In the genomic region with DNA sequence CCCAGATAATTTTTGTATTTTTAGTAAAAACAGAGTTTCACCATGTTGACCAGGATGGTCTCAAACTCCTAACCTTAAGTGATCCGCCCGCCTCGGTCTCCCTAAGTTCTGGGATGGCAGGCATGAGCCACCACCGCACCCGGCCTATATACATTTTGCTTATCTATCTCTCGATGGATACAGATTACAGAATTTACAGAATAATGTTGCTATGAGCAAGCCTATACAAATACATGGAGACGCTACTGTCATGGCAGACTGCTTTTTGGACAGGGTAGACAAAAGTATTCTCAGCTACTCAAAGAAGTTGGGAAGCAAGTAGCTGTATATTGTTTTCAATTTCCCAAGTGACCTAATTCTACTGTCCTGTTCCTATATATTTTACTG, we compare ENCODE assay signal across 8 cellular contexts. TPM values are rescaled to one million over a fixed set of nuclear protein-coding genes. Genes with fewer than 3 reads are reported as not detected.
A peak's percentile ranks its signal among the peaks of the same experiment; 100 is the strongest.
DNase-seq lines count a peak whose midpoint lies in the region; ATAC-seq and TF ChIP-seq lines count a peak whose summit lies in the region.

No MANE protein-coding gene starts in this region.

- peak overlapping the region; percentile 42 for H2BK120ac ChIP-seq in mesenchymal stem cell (ENCODE audit: low read depth, low read length)

- no peak overlapping the region for H3K23ac ChIP-seq in mesenchymal stem cell (ENCODE audit: low read length in 2 of 2)

- H2AFZ ChIP-seq in mesenchymal stem cell (ENCODE audit: low read depth, low read length): no peak overlapping the region

- in situ Hi-C loops in brain microvascular endothelial cell (cut with HindIII; ENCODE audit: low pct_ligation_motif_present, low sequenced_read_pairs): no loop called here

- WGBS in mesenchymal stem cell: 98% methylated on average over 5 of the region's 7 CpGs

- peaks cover 55% of the 10 kb centered on the region for H3K4me1 Mint-ChIP-seq in activated T-cell treated with anti-CD3 and anti-CD28 coated beads, Interleukin-2, amount 50 U/mL, for 24 hours (ENCODE audit: low read depth)

- H3K27me3 ChIP-seq in brain microvascular endothelial cell (replicated peaks): no peaks in the 10 kb centered on the region
- H3K27me3 ChIP-seq in mesenchymal stem cell (ENCODE audit: control insufficient read depth in 1 of 2, insufficient read depth in 1 of 2, low read length in 2 of 2): no peaks in the 10 kb centered on the region
- H3K27me3 ChIP-seq in thoracic aorta (replicated peaks; ENCODE audit: insufficient read depth): no peaks in the 10 kb centered on the region

- peaks cover 19% of the 10 kb centered on the region for H3K36me3 Mint-ChIP-seq in activated T-cell treated with anti-CD3 and anti-CD28 coated beads, Interleukin-2, amount 50 U/mL, for 24 hours (ENCODE audit: low read depth)

- peak overlapping the region; percentile 98 for H3K27ac Mint-ChIP-seq in activated T-cell treated with anti-CD3 and anti-CD28 coated beads, Interleukin-2, amount 50 U/mL, for 24 hours

- H2AK5ac ChIP-seq in mesenchymal stem cell (ENCODE audit: low read length, severe bottlenecking): peak overlapping the region; percentile 49

- H3K79me1 ChIP-seq in mesenchymal stem cell (replicated peaks; ENCODE audit: low read length, poor library complexity, severe bottlenecking): no peaks in the 10 kb centered on the region

- DNase-seq in activated T-cell treated with anti-CD3 and anti-CD28 coated beads, Interleukin-2, amount 50 U/mL, for 24 hours: no peak
- DNase-seq in activated T-cell treated with anti-CD3 and anti-CD28 coated beads for 4 hours (no peak), brain microvascular endothelial cell (no peak), mesenchymal stem cell (no peak), thoracic aorta (ENCODE audit: low spot score) (no peak), dedifferentiated amniotic fluid mesenchymal stem cell (ENCODE audit: extremely low spot score) (no peak)
- no peak for DNase-seq in activated CD4-positive, CD25-positive, alpha-beta regulatory T cell treated with anti-CD3 and anti-CD28 coated beads, Interleukin-2, amount 50 U/mL, for 72 hours

- peak overlapping the region; percentile 69 for H3K4me3 Mint-ChIP-seq in activated T-cell treated with anti-CD3 and anti-CD28 coated beads, Interleukin-2, amount 50 U/mL, for 24 hours

- H3K36me3 ChIP-seq in brain microvascular endothelial cell (replicated peaks): no peaks in the 10 kb centered on the region
- no peaks in the 10 kb centered on the region for H3K36me3 ChIP-seq in mesenchymal stem cell (ENCODE audit: control insufficient read depth in 1 of 2, insufficient read depth in 2 of 2, low read depth in 1 of 2, low read length in 2 of 2)
- no peaks in the 10 kb centered on the region for H3K36me3 ChIP-seq in thoracic aorta

- H3K4me2 ChIP-seq in mesenchymal stem cell (ENCODE audit: low read length, poor library complexity, severe bottlenecking): no peak overlapping the region

- no peak overlapping the region for H2BK5ac ChIP-seq in mesenchymal stem cell (ENCODE audit: low read depth, low read length, poor library complexity, severe bottlenecking)

- no peak for TF ChIP-seq CTCF in brain microvascular endothelial cell (IDR thresholded peaks at IDR 0.05; ENCODE audit: low read depth, low read length, missing control alignments)
- no peak for TF ChIP-seq CTCF in thoracic aorta (IDR thresholded peaks at IDR 0.05)

- H3K4me3 ChIP-seq in brain microvascular endothelial cell (ENCODE audit: low read depth, low read length) (no peak overlapping the region), mesenchymal stem cell (ENCODE audit: insufficient read depth in 1 of 2, low read depth in 1 of 2, low read length in 2 of 2) (peak overlapping the region in 1 of 2 experiments; percentile 68), thoracic aorta (peak overlapping the region; percentile 81)

- H2BK15ac ChIP-seq in mesenchymal stem cell (ENCODE audit: low read depth, poor library complexity, severe bottlenecking): no peak overlapping the region

- H3K27ac ChIP-seq in brain microvascular endothelial cell (peak overlapping the region; percentile 80), mesenchymal stem cell (ENCODE audit: low read length, poor library complexity, severe bottlenecking) (peak overlapping the region; percentile 51), thoracic aorta (peak overlapping the region; percentile 91 to 93)

- H3K4ac ChIP-seq in mesenchymal stem cell (ENCODE audit: low read depth in 1 of 2, low read length in 2 of 2): peak overlapping the region in 1 of 2 experiments; percentile 67

- no peaks in the 10 kb centered on the region for H3K27me3 Mint-ChIP-seq in activated T-cell treated with anti-CD3 and anti-CD28 coated beads, Interleukin-2, amount 50 U/mL, for 24 hours

- H3K4me1 ChIP-seq in mesenchymal stem cell (ENCODE audit: control insufficient read depth, insufficient read depth, low read depth, low read length): peaks cover 4% of the 10 kb centered on the region
- H3K4me1 ChIP-seq in thoracic aorta (ENCODE audit: control insufficient read depth in 1 of 2, low read depth in 2 of 2): peaks cover 8 to 17% of the 10 kb centered on the region in 2 donors

- peak overlapping the region; percentile 55 for H4K8ac ChIP-seq in mesenchymal stem cell (ENCODE audit: low read length)

- H2BK12ac ChIP-seq in mesenchymal stem cell (ENCODE audit: low read length in 2 of 2): no peak overlapping the region

- H3K9me3 Mint-ChIP-seq in activated T-cell treated with anti-CD3 and anti-CD28 coated beads, Interleukin-2, amount 50 U/mL, for 24 hours: no peaks in the 10 kb centered on the region

- H4K91ac ChIP-seq in mesenchymal stem cell (ENCODE audit: low read length): no peak overlapping the region

- H3K9ac ChIP-seq in mesenchymal stem cell (ENCODE audit: low read length): peak overlapping the region; percentile 91

- no peak overlapping the region for H3K18ac ChIP-seq in mesenchymal stem cell (ENCODE audit: low read depth in 1 of 2, low read length in 2 of 2)

- no peak overlapping the region for H3K14ac ChIP-seq in mesenchymal stem cell (ENCODE audit: low read length in 2 of 2)

- no peaks in the 10 kb centered on the region for H3K9me3 ChIP-seq in mesenchymal stem cell (ENCODE audit: control insufficient read depth, low read length)
- H3K9me3 ChIP-seq in thoracic aorta: no peaks in the 10 kb centered on the region

- no peak for ATAC-seq in thoracic aorta (ENCODE audit: insufficient number of reproducible peaks, low FRiP score, low read depth)
- no peak for ATAC-seq in HG03442 (IDR thresholded peaks at IDR 0.05; ENCODE audit: unreplicated experiment)

RNA-seq across cellular contexts. Expression of a gene that starts 1.6 kb away (rescaled TPM):
- polyA plus RNA-seq in mesenchymal stem cell (2013, experiment 1 of 2): 0.70 TPM
- 0.64 TPM for polyA plus RNA-seq in mesenchymal stem cell (2013, experiment 2 of 2)
- total RNA-seq in thoracic aorta: 1 to 10 TPM; 1.1 to 1.2 TPM

RNA-seq across cellular contexts. Expression of a gene that starts 1.9 kb away (rescaled TPM):
- 42.7 TPM for polyA plus RNA-seq in mesenchymal stem cell (2013, experiment 1 of 2)
- polyA plus RNA-seq in mesenchymal stem cell (2013, experiment 2 of 2): 44.5 TPM
- total RNA-seq in thoracic aorta: 100 to 1,000 TPM; 240 to 354 TPM

RNA-seq across cellular contexts. Expression of a gene that starts 6.7 kb away (rescaled TPM):
- 56.3 TPM for polyA plus RNA-seq in mesenchymal stem cell (2013, experiment 1 of 2)
- 60.3 TPM for polyA plus RNA-seq in mesenchymal stem cell (2013, experiment 2 of 2)
- total RNA-seq in thoracic aorta: 10 to 100 TPM; 21.2 to 40.1 TPM

RNA-seq across cellular contexts. Expression of a gene that starts 14.1 kb away (rescaled TPM):
- 29.0 TPM for polyA plus RNA-seq in mesenchymal stem cell (2013, experiment 1 of 2)
- 26.7 TPM for polyA plus RNA-seq in mesenchymal stem cell (2013, experiment 2 of 2)
- total RNA-seq in thoracic aorta: 100 to 1,000 TPM; 178 to 262 TPM

RNA-seq across cellular contexts. Expression of a gene that starts 17.9 kb away (rescaled TPM):
- 36.2 TPM for polyA plus RNA-seq in mesenchymal stem cell (2013, experiment 1 of 2)
- polyA plus RNA-seq in mesenchymal stem cell (2013, experiment 2 of 2): 34.7 TPM
- total RNA-seq in thoracic aorta: 10 to 100 TPM; 24.8 to 46.8 TPM
